Comparison of ENCODE assay signal across 16 cellular contexts in genomic region chr13:98141509-98141908, GRCh38. TPM values are rescaled to one million over a fixed set of nuclear protein-coding genes. Genes with fewer than 3 reads are reported as not detected.
A peak's percentile ranks its signal among the peaks of the same experiment; 100 is the strongest.
DNase-seq lines count a peak whose midpoint lies in the region; ATAC-seq, FAIRE-seq and TF ChIP-seq lines count a peak whose summit lies in the region.
"Had no signal": no experiment of that assay in that cellular context is flagged by ENCODE, and none has a peak within 500 bp of the region (broad histone marks: within the 10 kb centered on the region; RNA-seq: fewer than 3 reads in every experiment).

No MANE protein-coding gene starts in this region.

- CTCF ChIA-PET in HepG2 (lab: Yijun Ruan, JAX; ENCODE audit: low intra/inter-chr PET ratio, low total read pairs): no interaction called here

- peaks cover 20% of the 10 kb centered on the region for H4K20me1 ChIP-seq in HepG2 (ENCODE audit: insufficient read depth, low read length)

- H3K27ac ChIP-seq in HepG2 (ENCODE audit: extremely low read length, insufficient read depth, low read length) (no peak overlapping the region), upper lobe of left lung (peak overlapping the region in 3 of 4 donors; percentile 76 to 92 (median 86))

- no peak for TF ChIP-seq EP300 in HepG2 (IDR thresholded peaks at IDR 0.05; ENCODE audit: low read depth in 2 of 2, low read length in 2 of 2)
- no peak for TF ChIP-seq EP300 in HepG2 (CRISPR knock-in tag; IDR thresholded peaks at IDR 0.05; ENCODE audit: borderline replicate concordance)
- no peak for TF ChIP-seq EP300 in upper lobe of left lung (IDR thresholded peaks at IDR 0.05)

- no peaks in the 10 kb centered on the region for H3K36me3 Mint-ChIP-seq in activated naive CD4-positive, alpha-beta T cell treated with anti-CD3 and anti-CD28 coated beads, Interleukin-2, amount 50 U/mL, for 24 hours
- no peaks in the 10 kb centered on the region for H3K36me3 Mint-ChIP-seq in T-helper 17 cell (ENCODE audit: low read depth)

- TF ChIP-seq RAD21 in HepG2 (CRISPR knock-in tag; IDR thresholded peaks at IDR 0.05): no peak

- peaks cover 12% of the 10 kb centered on the region for H3K4me1 Mint-ChIP-seq in activated naive CD4-positive, alpha-beta T cell treated with anti-CD3 and anti-CD28 coated beads, Interleukin-2, amount 50 U/mL, for 24 hours
- peaks cover 6% of the 10 kb centered on the region for H3K4me1 Mint-ChIP-seq in T-helper 17 cell

- no peaks in the 10 kb centered on the region; a peak in 1 of 5 replicates for H3K27me3 ChIP-seq in HepG2 (ENCODE audit: control insufficient read depth in 1 of 2, insufficient read depth in 2 of 2, low read length in 2 of 2)
- H3K27me3 ChIP-seq in upper lobe of left lung: peaks cover 0 to 15% (median 0%) of the 10 kb centered on the region in 4 donors

- no TSS peak for BruUV-seq in HepG2 (replicated peaks; lab: Mats Ljungman, UMichigan)

- no peaks in the 10 kb centered on the region for H3K36me3 ChIP-seq in HepG2 (replicated peaks in 1 of 2; ENCODE audit: control insufficient read depth in 1 of 2, insufficient read depth in 2 of 2, low read length in 2 of 2)
- H3K36me3 ChIP-seq in upper lobe of left lung: no peaks in the 10 kb centered on the region

- in situ Hi-C loops in HepG2 (cut with HindIII; ENCODE audit: extremely low pct_ligation_motif_present, low pct_unique_long_range_greater_than_20kb): loop anchor here (10.0 kb wide), 1 partner anchor 133 kb away; no protein-coding TSS in a partner anchor

- peaks cover 37% of the 10 kb centered on the region for H3K79me2 ChIP-seq in HepG2 (ENCODE audit: insufficient read depth, low read length)

- H3K27me3 Mint-ChIP-seq in activated naive CD4-positive, alpha-beta T cell treated with anti-CD3 and anti-CD28 coated beads, Interleukin-2, amount 50 U/mL, for 24 hours: peaks cover 44% of the 10 kb centered on the region
- H3K27me3 Mint-ChIP-seq in T-helper 17 cell: peaks cover 67% of the 10 kb centered on the region

- ATAC-seq in T-helper 17 cell (no peak), HepG2 (no peak), upper lobe of left lung (ENCODE audit: low FRiP score in 2 of 2) (no peak)
- ATAC-seq: activated CD4-positive, alpha-beta T cell treated with anti-CD3 and anti-CD28 coated beads for 36 hours had no signal

- peak overlapping the region; percentile 77 to 92 (median 79) for H3K4me3 ChIP-seq in HepG2 (replicated peaks in 1 of 3; ENCODE audit: insufficient read depth in 1 of 3, low read depth in 2 of 3, low read length in 3 of 3)
- peak overlapping the region in 2 of 4 donors; percentile 75 to 94 for H3K4me3 ChIP-seq in upper lobe of left lung
- H3K4me3 ChIP-seq: GM12878 had no signal

- no peak for FAIRE-seq in HepG2 (lab: Jason Lieb, UNC)
- FAIRE-seq in D721Med (lab: Jason Lieb, UNC): no peak
- no peak for FAIRE-seq in GM12892 (lab: Jason Lieb, UNC)
- FAIRE-seq: GM12878 had no signal

- H3K9me3 ChIP-seq in T-helper 17 cell (ENCODE audit: control insufficient read depth, low read length, poor library complexity, severe bottlenecking): no peaks in the 10 kb centered on the region
- no peaks in the 10 kb centered on the region for H3K9me3 ChIP-seq in HepG2 (ENCODE audit: low read length)
- no peaks in the 10 kb centered on the region for H3K9me3 ChIP-seq in upper lobe of left lung

- no peak for TF ChIP-seq POLR2A in HepG2 (IDR thresholded peaks at IDR 0.05; ENCODE audit: insufficient read depth in 1 of 2, low read depth in 2 of 2, low read length in 2 of 2)
- no peak for TF ChIP-seq POLR2A in upper lobe of left lung (IDR thresholded peaks at IDR 0.05)
- TF ChIP-seq POLR2A in GM12892 (IDR thresholded peaks at IDR 0.05; ENCODE audit: low read depth, low read length): no peak

- peak overlapping the region; percentile 85 for H3K9ac ChIP-seq in HepG2 (ENCODE audit: insufficient read depth, low read depth, low read length)

- WGBS in HepG2 (ENCODE audit: low lambda C conversion rate): 20% methylated on average over 3 of the region's 8 CpGs
- WGBS in upper lobe of left lung, 2 donors: 68 to 77% methylated on average over 8 of the region's 8 CpGs

- peak overlapping the region; percentile 99 for H3K4me2 ChIP-seq in HepG2 (ENCODE audit: low read depth, low read length)

- TF ChIP-seq CTCF in HepG2 (CRISPR knock-in tag; IDR thresholded peaks at IDR 0.05): no peak
- no peak for TF ChIP-seq CTCF in upper lobe of left lung (IDR thresholded peaks at IDR 0.05)
- no peak for TF ChIP-seq CTCF in D721Med (IDR thresholded peaks at IDR 0.05; ENCODE audit: insufficient read depth, missing control alignments)

- H3K9me3 Mint-ChIP-seq in activated naive CD4-positive, alpha-beta T cell treated with anti-CD3 and anti-CD28 coated beads, Interleukin-2, amount 50 U/mL, for 24 hours: no peaks in the 10 kb centered on the region

- DNase-seq in activated naive CD4-positive, alpha-beta T cell treated with anti-CD3 and anti-CD28 coated beads, Interleukin-2, amount 50 U/mL, for 16 hours: no peak
- no peak for DNase-seq in T-helper 17 cell
- DNase-seq in HepG2 (ENCODE audit: low spot score): no peak
- DNase-seq in upper lobe of left lung: no peak
- DNase-seq in D721Med (ENCODE audit: insufficient read length, low spot score): no peak
- DNase-seq in GM12892 (ENCODE audit: insufficient read length): no peak
- no peak for DNase-seq in Ammon's horn (ENCODE audit: low spot score)
- DNase-seq: NCI-H1048, SW 1271 had no signal

- peak overlapping the region; percentile 44 for H3K4me3 Mint-ChIP-seq in activated naive CD4-positive, alpha-beta T cell treated with anti-CD3 and anti-CD28 coated beads, Interleukin-2, amount 50 U/mL, for 24 hours
- H3K4me3 Mint-ChIP-seq in T-helper 17 cell: peak overlapping the region; percentile 79

- POLR2A ChIA-PET in HepG2 (lab: Yijun Ruan, JAX): interaction anchor here (0.8 to 0.9 kb wide), 2 partner anchors 108 to 128 kb away, joined by 4 read pairs; no protein-coding TSS in a partner anchor

- H3K27ac Mint-ChIP-seq in activated naive CD4-positive, alpha-beta T cell treated with anti-CD3 and anti-CD28 coated beads, Interleukin-2, amount 50 U/mL, for 24 hours: no peak overlapping the region
- H3K27ac Mint-ChIP-seq in T-helper 17 cell: no peak overlapping the region
- H3K27ac Mint-ChIP-seq: activated CD4-positive, alpha-beta T cell treated with anti-CD3 and anti-CD28 coated beads for 36 hours had no signal

- H3K4me1 ChIP-seq in HepG2 (ENCODE audit: insufficient read depth, low read length) (peaks cover 25% of the 10 kb centered on the region), upper lobe of left lung (peaks cover 11 to 35% (median 27%) of the 10 kb centered on the region in 4 donors)

- intact Hi-C loops in HepG2 (cut with micrococcal nuclease; ENCODE audit: unreplicated experiment): loop anchor here (10.0 kb wide), 2 partner anchors 263 to 287 kb away; no protein-coding TSS in a partner anchor

- no peak overlapping the region for H2AFZ ChIP-seq in HepG2 (ENCODE audit: low read length)

RNA-seq across cellular contexts. Expression of gene FARP1, which starts 1.4 kb away (rescaled TPM):
- total RNA-seq in T-helper 17 cell (under 1 TPM; 0.76 to 0.87 TPM), HepG2 (2016; rRNA removed; fragmentation: Illumina TruSeq; extraction: Trizol) (70.1 and 70.6 TPM in 2 replicates), upper lobe of left lung (100 to 1,000 TPM in 2 of 6 donors, 10 to 100 TPM in 4; 65.7 to 111 (median 91.8) TPM)
- 91.6 and 94.1 TPM in 2 replicates for total RNA-seq in HepG2 (2016; cell fraction: cytosol; rRNA removed; fragmentation: Illumina TruSeq; extraction: Trizol; ENCODE audit: low read depth)
- total RNA-seq in HepG2 (2016; cell fraction: insoluble cytoplasmic fraction; rRNA removed; fragmentation: Illumina TruSeq; extraction: Trizol): 64.4 and 75.8 TPM in 2 replicates
- total RNA-seq in HepG2 (2016; cell fraction: membrane; rRNA removed; fragmentation: Illumina TruSeq; extraction: Trizol): 122 and 143 TPM in 2 replicates
- 136 and 157 TPM in 2 replicates for total RNA-seq in HepG2 (2016; cell fraction: nucleus; rRNA removed; fragmentation: Illumina TruSeq; extraction: Trizol)
- 109 and 126 TPM in 2 replicates for polyA plus RNA-seq in HepG2 (2011; rRNA removed)
- polyA plus RNA-seq in HepG2 (2011; cell fraction: cytosol; rRNA removed): 71.5 and 112 TPM in 2 replicates
- 463 and 562 TPM in 2 replicates for polyA plus RNA-seq in HepG2 (2011; cell fraction: nucleus; rRNA removed)
- 322 and 394 TPM in 2 replicates for polyA plus RNA-seq in HepG2 (2012)
- 109 and 112 TPM in 2 replicates for polyA plus RNA-seq in HepG2 (2016; cell fraction: cytosol; fragmentation: Illumina TruSeq; extraction: Trizol; ENCODE audit: low read depth)
- polyA plus RNA-seq in HepG2 (2016; cell fraction: insoluble cytoplasmic fraction; fragmentation: Illumina TruSeq; extraction: Trizol; ENCODE audit: low read depth): 77.6 and 113 TPM in 2 replicates
- polyA plus RNA-seq in HepG2 (2016; cell fraction: membrane; fragmentation: Illumina TruSeq; extraction: Trizol; ENCODE audit: low read depth): 192 and 207 TPM in 2 replicates
- polyA plus RNA-seq in HepG2 (2016; cell fraction: nucleus; fragmentation: Illumina TruSeq; extraction: Trizol; ENCODE audit: insufficient read depth, low read depth): 224 and 256 TPM in 2 replicates
- 0.68 and 162 TPM in 2 replicates for polyA minus RNA-seq in HepG2 (2011; rRNA and poly(A)+ RNA removed; ENCODE audit: low replicate concordance)
- polyA minus RNA-seq in HepG2 (2011; cell fraction: cytosol; rRNA and poly(A)+ RNA removed): 152 and 206 TPM in 2 replicates
- polyA minus RNA-seq in HepG2 (2011; cell fraction: nucleus; rRNA and poly(A)+ RNA removed): 598 and 660 TPM in 2 replicates
- polyA plus RNA-seq in GM12892 (2012; ENCODE audit: missing spikeins): 0.49 TPM

RNA-seq across cellular contexts. Expression of gene RNF113B, which starts 35.6 kb away (rescaled TPM):
- total RNA-seq in T-helper 17 cell: not detected
- total RNA-seq in HepG2 (2016; rRNA removed; fragmentation: Illumina TruSeq; extraction: Trizol): not detected in 2 replicates
- not detected in 2 replicates for total RNA-seq in HepG2 (2016; cell fraction: cytosol; rRNA removed; fragmentation: Illumina TruSeq; extraction: Trizol; ENCODE audit: low read depth)
- not detected in 2 replicates for total RNA-seq in HepG2 (2016; cell fraction: insoluble cytoplasmic fraction; rRNA removed; fragmentation: Illumina TruSeq; extraction: Trizol)
- not detected in 2 replicates for total RNA-seq in HepG2 (2016; cell fraction: membrane; rRNA removed; fragmentation: Illumina TruSeq; extraction: Trizol)
- total RNA-seq in HepG2 (2016; cell fraction: nucleus; rRNA removed; fragmentation: Illumina TruSeq; extraction: Trizol): not detected in 2 replicates
- not detected in 2 replicates for polyA plus RNA-seq in HepG2 (2011; rRNA removed)
- not detected in 2 replicates for polyA plus RNA-seq in HepG2 (2011; cell fraction: cytosol; rRNA removed)
- polyA plus RNA-seq in HepG2 (2011; cell fraction: nucleus; rRNA removed): not detected in 2 replicates
- polyA plus RNA-seq in HepG2 (2012): 0.15 TPM in 1 of 2 replicates, not detected in the other
- polyA plus RNA-seq in HepG2 (2016; cell fraction: cytosol; fragmentation: Illumina TruSeq; extraction: Trizol; ENCODE audit: low read depth): not detected in 2 replicates
- not detected in 2 replicates for polyA plus RNA-seq in HepG2 (2016; cell fraction: insoluble cytoplasmic fraction; fragmentation: Illumina TruSeq; extraction: Trizol; ENCODE audit: low read depth)
- polyA plus RNA-seq in HepG2 (2016; cell fraction: membrane; fragmentation: Illumina TruSeq; extraction: Trizol; ENCODE audit: low read depth): not detected in 2 replicates
- polyA plus RNA-seq in HepG2 (2016; cell fraction: nucleus; fragmentation: Illumina TruSeq; extraction: Trizol; ENCODE audit: insufficient read depth, low read depth): not detected in 2 replicates
- polyA minus RNA-seq in HepG2 (2011; rRNA and poly(A)+ RNA removed; ENCODE audit: low replicate concordance): not detected in 2 replicates
- not detected in 2 replicates for polyA minus RNA-seq in HepG2 (2011; cell fraction: cytosol; rRNA and poly(A)+ RNA removed)
- not detected in 2 replicates for polyA minus RNA-seq in HepG2 (2011; cell fraction: nucleus; rRNA and poly(A)+ RNA removed)
- not detected for total RNA-seq in upper lobe of left lung
- not detected for polyA plus RNA-seq in GM12892 (2012; ENCODE audit: missing spikeins)
- total RNA-seq: activated CD4-positive, alpha-beta T cell treated with anti-CD3 and anti-CD28 coated beads for 36 hours; cerebellum; esophagus mucosa; GM12878; lung microvascular endothelial cell; posterior vena cava had no signal
- polyA plus RNA-seq: GM12878 had no signal

Comparison
In these comparisons a context has a peak if more than half of its experiments do, and no peak if none do; other contexts are left out.
1. RNA of gene FARP1, which starts 1.4 kb away (total RNA-seq): 65.7 to 111 TPM in upper lobe of left lung and 64.4 to 157 TPM in HepG2; 0.76 to 0.87 TPM in T-helper 17 cell; every median in the first group is over 10 times any median in the second.